In genomic region chrX:150846130-150846529, GRCh38 we compare ENCODE assay signal across 2 cellular contexts.
TF ChIP-seq lines count a peak whose summit lies in the region.

No MANE protein-coding gene starts in this region.

TF ChIP-seq in liver, 16 proteins besides CTCF, POLR2A, EP300 and RAD21 (continued from another document):
- no peak for TF ChIP-seq REST (IDR thresholded peaks at IDR 0.05)
- TF ChIP-seq JUND (IDR thresholded peaks at IDR 0.05) = peak in 1 of 2 donors; percentile 13
- TF ChIP-seq MAX (IDR thresholded peaks at IDR 0.05) = peak; percentile 33
- no peak for TF ChIP-seq ATF3 (IDR thresholded peaks at IDR 0.05)
- no peak for TF ChIP-seq ZBTB33 (IDR thresholded peaks at IDR 0.05)
- TF ChIP-seq YY1 (IDR thresholded peaks at IDR 0.05) = peak; percentile 34
- no peak for TF ChIP-seq GABPA (IDR thresholded peaks at IDR 0.05 in 1 of 2, conservative IDR thresholded peaks at IDR 0.05 in 1 of 2)

TF ChIP-seq in HepG2, 621 proteins besides CTCF, POLR2A, EP300 and RAD21:
- TF ChIP-seq NFAT5 (CRISPR knock-in tag; IDR thresholded peaks at IDR 0.05) = no peak
- TF ChIP-seq ZNF207 (IDR thresholded peaks at IDR 0.05; ENCODE audit: borderline replicate concordance) = no peak
